In genomic region chr9:86057491-86057890, GRCh38 we compare ENCODE assay signal across 7 cellular contexts.
"Had no signal": no experiment of that assay in that cellular context is flagged by ENCODE, and none has a peak within 500 bp of the region (broad histone marks: within the 10 kb centered on the region; RNA-seq: fewer than 3 reads in every experiment).

No MANE protein-coding gene starts in this region.

- H3K27ac ChIP-seq: GM23248 had no signal

- H3K4me3 Mint-ChIP-seq: HFFc6 had no signal

- H2AFZ ChIP-seq: GM23248 had no signal

- DNase-seq: GM23248, H7, HFFc6, IMR-90 had no signal

- H3K4me1 ChIP-seq: HAP-1 had no signal

- H3K36me3 ChIP-seq: HAP-1 had no signal

- H3K9me3 Mint-ChIP-seq: HFFc6 had no signal

- H3K9me3 ChIP-seq: HAP-1 had no signal

- ATAC-seq: HCT116, K562 had no signal

- H3K4me3 ChIP-seq: GM23248, HAP-1, K562 had no signal

- H3K27ac Mint-ChIP-seq: HFFc6 had no signal
